In the genomic region with DNA sequence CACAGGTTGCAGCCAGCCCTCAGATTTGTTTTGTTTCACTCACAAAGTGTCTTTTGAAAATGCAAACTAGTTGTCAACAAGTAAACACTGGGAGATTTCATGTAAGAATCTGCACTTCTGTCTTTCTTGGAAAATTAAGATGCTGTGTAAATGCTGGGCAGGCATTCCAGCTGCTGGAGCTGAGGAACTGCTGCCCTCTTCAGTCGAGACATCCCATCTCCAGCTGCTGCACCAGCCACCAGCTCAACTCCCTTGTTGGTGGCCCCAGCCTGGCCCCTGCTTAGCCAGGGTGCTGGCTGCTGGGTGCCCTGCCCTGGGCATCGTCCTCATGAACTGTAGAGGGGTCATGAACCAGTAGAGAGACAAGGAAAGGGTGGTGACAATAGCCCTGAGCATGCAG, we compare ENCODE assay signal across 20 cellular contexts. TPM values are rescaled to one million over a fixed set of nuclear protein-coding genes. Genes with fewer than 3 reads are reported as not detected.
DNase-seq lines count a peak whose midpoint lies in the region; ATAC-seq, FAIRE-seq and TF ChIP-seq lines count a peak whose summit lies in the region.
"Had no signal": no experiment of that assay in that cellular context is flagged by ENCODE, and none has a peak within 500 bp of the region (broad histone marks: within the 10 kb centered on the region; RNA-seq: fewer than 3 reads in every experiment).

No MANE protein-coding gene starts in this region.

- TF ChIP-seq CTCF in HepG2 (CRISPR knock-in tag; IDR thresholded peaks at IDR 0.05) = peak; percentile 63
- peak in 1 of 4 donors; percentile 14 for TF ChIP-seq CTCF in right lobe of liver (IDR thresholded peaks at IDR 0.05)
- TF ChIP-seq CTCF in LNCaP clone FGC (IDR thresholded peaks at IDR 0.05; ENCODE audit: control insufficient read depth, extremely low read depth, insufficient read depth) = peak; percentile 40

- H3K9ac ChIP-seq in HepG2 (ENCODE audit: insufficient read depth, low read depth, low read length) = no peak overlapping the region

- H3K4me2 ChIP-seq in HepG2 (ENCODE audit: low read depth, low read length) = no peak overlapping the region

- H3K4me3 ChIP-seq in HepG2 (replicated peaks in 1 of 3; ENCODE audit: insufficient read depth in 1 of 3, low read depth in 2 of 3, low read length in 3 of 3) (no peak overlapping the region), right lobe of liver (no peak overlapping the region), LNCaP clone FGC (ENCODE audit: low read depth, low read length) (no peak overlapping the region)
- H3K4me3 ChIP-seq: heart left ventricle, tibial nerve had no signal

- H2AFZ ChIP-seq in HepG2 (ENCODE audit: low read length) = no peak overlapping the region

- H3K27me3 ChIP-seq in HepG2 (ENCODE audit: control insufficient read depth in 1 of 2, insufficient read depth in 2 of 2, low read length in 2 of 2) (no peaks in the 10 kb centered on the region), right lobe of liver (no peaks in the 10 kb centered on the region)
- H3K27me3 ChIP-seq: heart left ventricle, tibial nerve had no signal

- in situ Hi-C loops in HepG2 (cut with HindIII; ENCODE audit: extremely low pct_ligation_motif_present, low pct_unique_long_range_greater_than_20kb) = no loop called here

- DNase-seq in HepG2 (ENCODE audit: low spot score) = no peak
- DNase-seq in right lobe of liver = no peak
- DNase-seq in LNCaP clone FGC (ENCODE audit: low read depth) = no peak
- DNase-seq in fibroblast of gingiva (ENCODE audit: low read depth) = peak; percentile 9
- DNase-seq in SKM-1 (lab: John Stamatoyannopoulos, UW; ENCODE audit: unreplicated experiment) = no peak
- DNase-seq in activated naive CD4-positive, alpha-beta T cell treated with anti-CD3 and anti-CD28 coated beads, Interleukin-2, amount 50 U/mL, for 16 hours = no peak
- no peak for DNase-seq in amygdala (lab: John Stamatoyannopoulos, UW)
- DNase-seq: heart left ventricle; KG1; NCI-H187 treated with DMSO at 0.1 percent for 48 hours; NCI-H748 treated with DMSO at 0.1 percent for 48 hours; retina; SHP77 treated with DMSO at 0.1 percent for 48 hours; stimulated activated CD4-positive, alpha-beta T cell treated with anti-CD3 and anti-CD28 coated beads, Interleukin-2, amount 100 ng/mL, for 24 hours had no signal

- no peaks in the 10 kb centered on the region for H3K79me2 ChIP-seq in HepG2 (ENCODE audit: insufficient read depth, low read length)

- POLR2A ChIA-PET in HepG2 (lab: Yijun Ruan, JAX) = no interaction called here

- CTCF ChIA-PET in HepG2 (lab: Yijun Ruan, JAX; ENCODE audit: low intra/inter-chr PET ratio, low total read pairs) = interaction anchor here (1.1 kb wide), 1 partner anchor 113 kb away, joined by 3 read pairs; no protein-coding TSS in a partner anchor

- intact Hi-C loops in HepG2 (cut with micrococcal nuclease; ENCODE audit: unreplicated experiment) = no loop called here
- intact Hi-C loops in right lobe of liver (cut with DNase I) = loop anchor here in 1 of 2 donors (10.0 kb wide), 1 partner anchor 114 kb away; no protein-coding TSS in a partner anchor

- H3K27ac ChIP-seq in HepG2 (ENCODE audit: extremely low read length, insufficient read depth, low read length) = no peak overlapping the region
- no peak overlapping the region for H3K27ac ChIP-seq in right lobe of liver
- H3K27ac ChIP-seq: heart left ventricle, tibial nerve had no signal

- BruUV-seq in HepG2 (replicated peaks; lab: Mats Ljungman, UMichigan) = no TSS peak

- WGBS in HepG2 (ENCODE audit: low lambda C conversion rate) = 100% methylated on average over 1 of the region's 2 CpGs
- WGBS in right lobe of liver (ENCODE audit: insufficient coverage, low coverage, low lambda C conversion rate, missing lambda C conversion rate) = 44% methylated on average over 2 of the region's 2 CpGs

- no peak for TF ChIP-seq EP300 in HepG2 (IDR thresholded peaks at IDR 0.05; ENCODE audit: low read depth in 2 of 2, low read length in 2 of 2)
- TF ChIP-seq EP300 in HepG2 (CRISPR knock-in tag; IDR thresholded peaks at IDR 0.05; ENCODE audit: borderline replicate concordance) = no peak

- no peaks in the 10 kb centered on the region for H3K4me1 ChIP-seq in HepG2 (ENCODE audit: insufficient read depth, low read length)
- H3K4me1 ChIP-seq in right lobe of liver = no peaks in the 10 kb centered on the region
- H3K4me1 ChIP-seq: tibial nerve had no signal

- no peak for TF ChIP-seq RAD21 in HepG2 (CRISPR knock-in tag; IDR thresholded peaks at IDR 0.05)

- ATAC-seq in HepG2 = peak; percentile 57; the same call in 2 of the 3 replicates
- ATAC-seq in right lobe of liver = no peak
- ATAC-seq in GM19035 (IDR thresholded peaks at IDR 0.05; ENCODE audit: unreplicated experiment) = no peak
- ATAC-seq: heart left ventricle had no signal

- FAIRE-seq in HepG2 (lab: Jason Lieb, UNC) = no peak
- FAIRE-seq: bronchial epithelial cell, G401.6, GM19239 had no signal

- TF ChIP-seq POLR2A in HepG2 (IDR thresholded peaks at IDR 0.05; ENCODE audit: insufficient read depth in 1 of 2, low read depth in 2 of 2, low read length in 2 of 2) = no peak
- no peak for TF ChIP-seq POLR2A in right lobe of liver (IDR thresholded peaks at IDR 0.05)

- H4K20me1 ChIP-seq in HepG2 (ENCODE audit: insufficient read depth, low read length) = no peaks in the 10 kb centered on the region

- H3K36me3 ChIP-seq in HepG2 (replicated peaks in 1 of 2; ENCODE audit: control insufficient read depth in 1 of 2, insufficient read depth in 2 of 2, low read length in 2 of 2) = no peaks in the 10 kb centered on the region
- peaks cover 0 to 79% (median 35%) of the 10 kb centered on the region in 4 donors for H3K36me3 ChIP-seq in right lobe of liver

- no peaks in the 10 kb centered on the region for H3K9me3 ChIP-seq in HepG2 (ENCODE audit: low read length)
- no peaks in the 10 kb centered on the region for H3K9me3 ChIP-seq in right lobe of liver
- H3K9me3 ChIP-seq: heart left ventricle, tibial nerve had no signal

TF ChIP-seq in HepG2, 621 proteins besides CTCF, POLR2A, EP300 and RAD21:
- TF ChIP-seq STAG1 (CRISPR knock-in tag; IDR thresholded peaks at IDR 0.05) (peak; percentile 54), ZNF792 (CRISPR knock-in tag; IDR thresholded peaks at IDR 0.05) (no peak)

RNA-seq across cellular contexts. Expression of gene AFAP1L1, which starts 33.1 kb away (rescaled TPM):
- total RNA-seq in HepG2 (2016; rRNA removed; fragmentation: Illumina TruSeq; extraction: Trizol) (0.38 and 0.66 TPM in 2 replicates), right lobe of liver (1 to 10 TPM; 3.1 to 6.6 (median 5.2) TPM)
- total RNA-seq in HepG2 (2016; cell fraction: cytosol; rRNA removed; fragmentation: Illumina TruSeq; extraction: Trizol; ENCODE audit: low read depth) = not detected in 2 replicates
- 0.41 and 0.86 TPM in 2 replicates for total RNA-seq in HepG2 (2016; cell fraction: insoluble cytoplasmic fraction; rRNA removed; fragmentation: Illumina TruSeq; extraction: Trizol)
- total RNA-seq in HepG2 (2016; cell fraction: membrane; rRNA removed; fragmentation: Illumina TruSeq; extraction: Trizol) = 0.22 and 0.34 TPM in 2 replicates
- 0.25 and 0.40 TPM in 2 replicates for total RNA-seq in HepG2 (2016; cell fraction: nucleus; rRNA removed; fragmentation: Illumina TruSeq; extraction: Trizol)
- polyA plus RNA-seq in HepG2 (2011; rRNA removed) = 0.67 and 1.0 TPM in 2 replicates
- polyA plus RNA-seq in HepG2 (2011; cell fraction: cytosol; rRNA removed) = 0.63 and 0.81 TPM in 2 replicates
- polyA plus RNA-seq in HepG2 (2011; cell fraction: nucleus; rRNA removed) = 0.59 and 0.85 TPM in 2 replicates
- 1.0 and 1.6 TPM in 2 replicates for polyA plus RNA-seq in HepG2 (2012)
- 0.14 and 0.25 TPM in 2 replicates for polyA plus RNA-seq in HepG2 (2016; cell fraction: cytosol; fragmentation: Illumina TruSeq; extraction: Trizol; ENCODE audit: low read depth)
- 0.37 and 0.84 TPM in 2 replicates for polyA plus RNA-seq in HepG2 (2016; cell fraction: insoluble cytoplasmic fraction; fragmentation: Illumina TruSeq; extraction: Trizol; ENCODE audit: low read depth)
- 0.24 and 0.26 TPM in 2 replicates for polyA plus RNA-seq in HepG2 (2016; cell fraction: membrane; fragmentation: Illumina TruSeq; extraction: Trizol; ENCODE audit: low read depth)
- polyA plus RNA-seq in HepG2 (2016; cell fraction: nucleus; fragmentation: Illumina TruSeq; extraction: Trizol; ENCODE audit: insufficient read depth, low read depth) = 0.23 and 0.61 TPM in 2 replicates
- 1.3 and 2.6 TPM in 2 replicates for polyA minus RNA-seq in HepG2 (2011; rRNA and poly(A)+ RNA removed; ENCODE audit: low replicate concordance)
- 0.18 and 0.49 TPM in 2 replicates for polyA minus RNA-seq in HepG2 (2011; cell fraction: cytosol; rRNA and poly(A)+ RNA removed)
- 0.50 and 0.90 TPM in 2 replicates for polyA minus RNA-seq in HepG2 (2011; cell fraction: nucleus; rRNA and poly(A)+ RNA removed)
- polyA plus RNA-seq: CD14-positive monocyte had no signal
